In genomic region chr3:32419766-32420137, GRCh38 we compare ENCODE assay signal across 8 cellular contexts. TPM values are rescaled to one million over a fixed set of nuclear protein-coding genes. Genes with fewer than 3 reads are reported as not detected.
A peak's percentile ranks its signal among the peaks of the same experiment; 100 is the strongest.
DNase-seq lines count a peak whose midpoint lies in the region; TF ChIP-seq lines count a peak whose summit lies in the region.

No MANE protein-coding gene starts in this region.

- peaks cover 5% of the 10 kb centered on the region; the same call in 1 of the 2 replicates for H3K9me3 ChIP-seq in BLaER1
- no peaks in the 10 kb centered on the region for H3K9me3 ChIP-seq in mucosa of rectum (ENCODE audit: control insufficient read depth in 2 of 2, low read length in 2 of 2)
- H3K9me3 ChIP-seq in MM.1S (replicated peaks; ENCODE audit: insufficient read depth, low read length): no peaks in the 10 kb centered on the region

- H3K27ac Mint-ChIP-seq in activated naive CD8-positive, alpha-beta T cell treated with anti-CD3 and anti-CD28 coated beads for 36 hours: peak overlapping the region; percentile 84

- H3K9me2 ChIP-seq in MM.1S (replicated peaks; ENCODE audit: insufficient read depth, low read length): no peaks in the 10 kb centered on the region

- H2AFZ ChIP-seq in MM.1S (ENCODE audit: low read length): no peak overlapping the region

- H3F3A ChIP-seq in MM.1S (ENCODE audit: insufficient read depth, low read length): peaks cover 27% of the 10 kb centered on the region

- H3K27me3 ChIP-seq in BLaER1: no peaks in the 10 kb centered on the region
- H3K27me3 ChIP-seq in HL-60 (ENCODE audit: insufficient read depth, poor library complexity, severe bottlenecking): no peaks in the 10 kb centered on the region
- no peaks in the 10 kb centered on the region for H3K27me3 ChIP-seq in mucosa of rectum (ENCODE audit: control insufficient read depth in 2 of 2, insufficient read depth in 2 of 2, low read length in 2 of 2)
- no peaks in the 10 kb centered on the region for H3K27me3 ChIP-seq in MM.1S (replicated peaks; ENCODE audit: insufficient read depth, low read length)

- no peaks in the 10 kb centered on the region for H3K27me3 Mint-ChIP-seq in activated naive CD8-positive, alpha-beta T cell treated with anti-CD3 and anti-CD28 coated beads for 36 hours

- H3K4me1 ChIP-seq in BLaER1 (peaks cover 83% of the 10 kb centered on the region), mucosa of rectum (ENCODE audit: control insufficient read depth in 2 of 2, insufficient read depth in 2 of 2, low read length in 2 of 2) (peaks cover 33 to 34% of the 10 kb centered on the region in 2 donors), MM.1S (ENCODE audit: low read length) (peaks cover 27% of the 10 kb centered on the region)

- peaks cover 77% of the 10 kb centered on the region for H4K20me1 ChIP-seq in BLaER1
- no peaks in the 10 kb centered on the region for H4K20me1 ChIP-seq in MM.1S (ENCODE audit: insufficient read depth, low read length)

- peaks cover 5% of the 10 kb centered on the region for H3K9me3 Mint-ChIP-seq in activated naive CD8-positive, alpha-beta T cell treated with anti-CD3 and anti-CD28 coated beads for 36 hours

- H3K4me2 ChIP-seq in BLaER1 (peak overlapping the region; percentile 93), MM.1S (ENCODE audit: low read depth, low read length) (no peak overlapping the region)

- peak overlapping the region; percentile 76 for H3K4me3 Mint-ChIP-seq in activated naive CD8-positive, alpha-beta T cell treated with anti-CD3 and anti-CD28 coated beads for 36 hours

- peaks cover 43% of the 10 kb centered on the region for H3K36me3 Mint-ChIP-seq in activated naive CD8-positive, alpha-beta T cell treated with anti-CD3 and anti-CD28 coated beads for 36 hours

- no peak overlapping the region for H3K4me3 ChIP-seq in BLaER1
- H3K4me3 ChIP-seq in HL-60 (replicated peaks; ENCODE audit: insufficient read depth, low read length): no peak overlapping the region
- peak overlapping the region in 1 of 2 donors; percentile 6 for H3K4me3 ChIP-seq in mucosa of rectum (ENCODE audit: low read length in 2 of 2)
- H3K4me3 ChIP-seq in MM.1S (ENCODE audit: low read length): no peak overlapping the region

- peaks cover 27% of the 10 kb centered on the region for H3K36me3 ChIP-seq in BLaER1
- H3K36me3 ChIP-seq in mucosa of rectum (ENCODE audit: control insufficient read depth in 2 of 2, insufficient read depth in 2 of 2, low read length in 2 of 2): no peaks in the 10 kb centered on the region
- H3K36me3 ChIP-seq in MM.1S (replicated peaks; ENCODE audit: insufficient read depth, low read length): no peaks in the 10 kb centered on the region

- peak in 1 of 2 experiments; percentile 18 for DNase-seq in HL-60 (ENCODE audit: low read depth in 1 of 2, low spot score in 1 of 2)
- no peak for DNase-seq in activated naive CD8-positive, alpha-beta T cell treated with anti-CD3 and anti-CD28 coated beads for 36 hours
- DNase-seq in putamen (ENCODE audit: low spot score): no peak
- DNase-seq in MM.1S: no peak
- no peak for DNase-seq in OCI-M1 (lab: John Stamatoyannopoulos, UW)
- no peak for DNase-seq in COLO829 (ENCODE audit: low spot score)

- TF ChIP-seq CTCF in HL-60 (IDR thresholded peaks at IDR 0.05; ENCODE audit: insufficient read depth, low read length): no peak
- no peak for TF ChIP-seq CTCF in MM.1S (IDR thresholded peaks at IDR 0.05; ENCODE audit: low read length)

- H3K79me2 ChIP-seq in MM.1S (ENCODE audit: low read length): no peaks in the 10 kb centered on the region

- H3K9ac ChIP-seq in BLaER1: peak overlapping the region; percentile 77
- no peak overlapping the region for H3K9ac ChIP-seq in mucosa of rectum (ENCODE audit: low read depth in 1 of 2, low read length in 2 of 2)
- H3K9ac ChIP-seq in MM.1S (ENCODE audit: low read length): no peak overlapping the region

- peaks cover 89% of the 10 kb centered on the region for H3K4me1 Mint-ChIP-seq in activated naive CD8-positive, alpha-beta T cell treated with anti-CD3 and anti-CD28 coated beads for 36 hours

- peak overlapping the region; percentile 90 for H3K27ac ChIP-seq in BLaER1
- H3K27ac ChIP-seq in HL-60 (replicated peaks): peak overlapping the region; percentile 90
- H3K27ac ChIP-seq in mucosa of rectum (ENCODE audit: low read depth in 2 of 2, low read length in 2 of 2): peak overlapping the region; percentile 46 to 68
- H3K27ac ChIP-seq in MM.1S (ENCODE audit: low read length): no peak overlapping the region

RNA-seq across cellular contexts. Expression of gene CMTM7, which starts 28.1 kb away (rescaled TPM):
- 10 to 100 TPM; 39.2 to 39.8 TPM for total RNA-seq in activated naive CD8-positive, alpha-beta T cell treated with anti-CD3 and anti-CD28 coated beads for 36 hours
